ENCODE assay signal across 1 cellular context in the genomic region with DNA sequence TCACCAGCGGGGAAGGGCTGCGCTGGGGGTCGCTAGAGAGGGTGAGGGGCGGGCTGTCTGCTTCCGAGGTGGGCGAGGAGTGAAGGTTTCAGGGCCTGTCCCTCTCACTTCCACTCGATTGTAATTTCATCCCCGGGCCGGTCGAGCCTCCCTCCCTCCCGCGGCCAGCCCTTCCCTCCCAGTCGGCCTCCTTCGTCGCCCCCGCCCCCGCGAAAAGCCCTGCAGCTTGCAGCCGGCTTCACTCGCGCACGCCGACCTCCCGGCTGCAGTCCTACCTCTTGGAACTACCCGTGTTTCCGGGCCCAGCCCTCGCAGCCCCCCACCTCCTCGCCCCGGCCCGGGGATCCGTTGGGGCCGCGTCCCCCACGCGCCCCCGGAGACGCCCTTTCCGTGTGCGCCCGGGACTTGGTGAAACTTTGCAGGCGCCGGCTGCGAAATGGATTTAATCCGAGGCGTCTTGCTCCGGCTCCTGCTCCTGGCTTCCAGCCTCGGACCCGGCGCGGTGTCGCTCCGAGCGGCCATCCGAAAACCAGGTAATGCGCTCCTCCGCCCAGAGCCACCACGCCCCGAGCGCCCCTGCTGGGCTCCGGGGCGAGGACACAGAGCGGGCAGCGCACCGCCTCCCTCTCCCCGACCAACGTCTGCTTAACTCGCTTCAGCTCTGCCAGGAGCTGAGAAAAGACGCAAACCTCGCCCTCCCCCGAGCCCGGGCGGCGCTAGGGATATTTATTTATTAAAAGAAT.
TF ChIP-seq lines count a peak whose summit lies in the region.

A gene (plus strand): TSS at position 241 of the 743 bp plus-strand sequence. CDS start 196 bp downstream, at position 437.

TF ChIP-seq in HepG2, 621 proteins besides CTCF, POLR2A, EP300 and RAD21 (continued from another document):
- TF ChIP-seq, protein P1, sequence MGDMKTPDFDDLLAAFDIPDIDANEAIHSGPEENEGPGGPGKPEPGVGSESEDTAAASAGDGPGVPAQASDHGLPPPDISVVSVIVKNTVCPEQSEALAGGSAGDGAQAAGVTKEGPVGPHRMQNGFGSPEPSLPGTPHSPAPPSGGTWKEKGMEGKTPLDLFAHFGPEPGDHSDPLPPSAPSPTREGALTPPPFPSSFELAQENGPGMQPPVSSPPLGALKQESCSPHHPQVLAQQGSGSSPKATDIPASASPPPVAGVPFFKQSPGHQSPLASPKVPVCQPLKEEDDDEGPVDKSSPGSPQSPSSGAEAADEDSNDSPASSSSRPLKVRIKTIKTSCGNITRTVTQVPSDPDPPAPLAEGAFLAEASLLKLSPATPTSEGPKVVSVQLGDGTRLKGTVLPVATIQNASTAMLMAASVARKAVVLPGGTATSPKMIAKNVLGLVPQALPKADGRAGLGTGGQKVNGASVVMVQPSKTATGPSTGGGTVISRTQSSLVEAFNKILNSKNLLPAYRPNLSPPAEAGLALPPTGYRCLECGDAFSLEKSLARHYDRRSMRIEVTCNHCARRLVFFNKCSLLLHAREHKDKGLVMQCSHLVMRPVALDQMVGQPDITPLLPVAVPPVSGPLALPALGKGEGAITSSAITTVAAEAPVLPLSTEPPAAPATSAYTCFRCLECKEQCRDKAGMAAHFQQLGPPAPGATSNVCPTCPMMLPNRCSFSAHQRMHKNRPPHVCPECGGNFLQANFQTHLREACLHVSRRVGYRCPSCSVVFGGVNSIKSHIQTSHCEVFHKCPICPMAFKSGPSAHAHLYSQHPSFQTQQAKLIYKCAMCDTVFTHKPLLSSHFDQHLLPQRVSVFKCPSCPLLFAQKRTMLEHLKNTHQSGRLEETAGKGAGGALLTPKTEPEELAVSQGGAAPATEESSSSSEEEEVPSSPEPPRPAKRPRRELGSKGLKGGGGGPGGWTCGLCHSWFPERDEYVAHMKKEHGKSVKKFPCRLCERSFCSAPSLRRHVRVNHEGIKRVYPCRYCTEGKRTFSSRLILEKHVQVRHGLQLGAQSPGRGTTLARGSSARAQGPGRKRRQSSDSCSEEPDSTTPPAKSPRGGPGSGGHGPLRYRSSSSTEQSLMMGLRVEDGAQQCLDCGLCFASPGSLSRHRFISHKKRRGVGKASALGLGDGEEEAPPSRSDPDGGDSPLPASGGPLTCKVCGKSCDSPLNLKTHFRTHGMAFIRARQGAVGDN (CRISPR knock-in tag; IDR thresholded peaks at IDR 0.05), result peak; percentile 37; the same call in 1 of the 2 replicates
- TF ChIP-seq, protein P2, sequence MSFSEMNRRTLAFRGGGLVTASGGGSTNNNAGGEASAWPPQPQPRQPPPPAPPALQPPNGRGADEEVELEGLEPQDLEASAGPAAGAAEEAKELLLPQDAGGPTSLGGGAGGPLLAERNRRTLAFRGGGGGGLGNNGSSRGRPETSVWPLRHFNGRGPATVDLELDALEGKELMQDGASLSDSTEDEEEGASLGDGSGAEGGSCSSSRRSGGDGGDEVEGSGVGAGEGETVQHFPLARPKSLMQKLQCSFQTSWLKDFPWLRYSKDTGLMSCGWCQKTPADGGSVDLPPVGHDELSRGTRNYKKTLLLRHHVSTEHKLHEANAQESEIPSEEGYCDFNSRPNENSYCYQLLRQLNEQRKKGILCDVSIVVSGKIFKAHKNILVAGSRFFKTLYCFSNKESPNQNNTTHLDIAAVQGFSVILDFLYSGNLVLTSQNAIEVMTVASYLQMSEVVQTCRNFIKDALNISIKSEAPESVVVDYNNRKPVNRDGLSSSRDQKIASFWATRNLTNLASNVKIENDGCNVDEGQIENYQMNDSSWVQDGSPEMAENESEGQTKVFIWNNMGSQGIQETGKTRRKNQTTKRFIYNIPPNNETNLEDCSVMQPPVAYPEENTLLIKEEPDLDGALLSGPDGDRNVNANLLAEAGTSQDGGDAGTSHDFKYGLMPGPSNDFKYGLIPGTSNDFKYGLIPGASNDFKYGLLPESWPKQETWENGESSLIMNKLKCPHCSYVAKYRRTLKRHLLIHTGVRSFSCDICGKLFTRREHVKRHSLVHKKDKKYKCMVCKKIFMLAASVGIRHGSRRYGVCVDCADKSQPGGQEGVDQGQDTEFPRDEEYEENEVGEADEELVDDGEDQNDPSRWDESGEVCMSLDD (CRISPR knock-in tag; IDR thresholded peaks at IDR 0.05; ENCODE audit: borderline replicate concordance), result no peak
- TF ChIP-seq GABPB1 (CRISPR knock-in tag; IDR thresholded peaks at IDR 0.05) (peak; percentile 29; the same call in 1 of the 2 replicates), ZNF605 (CRISPR knock-in tag; IDR thresholded peaks at IDR 0.05) (0 out of 2 replicates have a peak, but pooled peaks have one; percentile 43), CBX2 (IDR thresholded peaks at IDR 0.05; ENCODE audit: low read depth, low read length) (no peak), CBX2 (CRISPR knock-in tag; IDR thresholded peaks at IDR 0.05; ENCODE audit: low read depth) (0 out of 2 replicates have a peak, but pooled peaks have one; percentile 51), SMYD3 (CRISPR knock-in tag; IDR thresholded peaks at IDR 0.05) (no peak), CCDC6 (CRISPR knock-in tag; IDR thresholded peaks at IDR 0.05) (no peak), NFYC (CRISPR knock-in tag; IDR thresholded peaks at IDR 0.05) (no peak), ZFX (CRISPR knock-in tag; IDR thresholded peaks at IDR 0.05; ENCODE audit: low read depth) (no peak), ZNF33A (CRISPR knock-in tag; IDR thresholded peaks at IDR 0.05; ENCODE audit: borderline replicate concordance) (no peak), GFI1 (CRISPR knock-in tag; IDR thresholded peaks at IDR 0.05; ENCODE audit: borderline replicate concordance) (no peak), JARID2 (CRISPR knock-in tag; IDR thresholded peaks at IDR 0.05; ENCODE audit: insufficient replicate concordance) (no peak), PITX1 (CRISPR knock-in tag; IDR thresholded peaks at IDR 0.05) (peak; percentile 19; the same call in 1 of the 2 replicates), HNRNPLL (IDR thresholded peaks at IDR 0.05; ENCODE audit: low read depth, low read length, poor library complexity, severe bottlenecking) (peak; percentile 38), SRSF4 (IDR thresholded peaks at IDR 0.05; ENCODE audit: low read depth, low read length, poor library complexity, severe bottlenecking) (no peak)
- TF ChIP-seq, protein P3, sequence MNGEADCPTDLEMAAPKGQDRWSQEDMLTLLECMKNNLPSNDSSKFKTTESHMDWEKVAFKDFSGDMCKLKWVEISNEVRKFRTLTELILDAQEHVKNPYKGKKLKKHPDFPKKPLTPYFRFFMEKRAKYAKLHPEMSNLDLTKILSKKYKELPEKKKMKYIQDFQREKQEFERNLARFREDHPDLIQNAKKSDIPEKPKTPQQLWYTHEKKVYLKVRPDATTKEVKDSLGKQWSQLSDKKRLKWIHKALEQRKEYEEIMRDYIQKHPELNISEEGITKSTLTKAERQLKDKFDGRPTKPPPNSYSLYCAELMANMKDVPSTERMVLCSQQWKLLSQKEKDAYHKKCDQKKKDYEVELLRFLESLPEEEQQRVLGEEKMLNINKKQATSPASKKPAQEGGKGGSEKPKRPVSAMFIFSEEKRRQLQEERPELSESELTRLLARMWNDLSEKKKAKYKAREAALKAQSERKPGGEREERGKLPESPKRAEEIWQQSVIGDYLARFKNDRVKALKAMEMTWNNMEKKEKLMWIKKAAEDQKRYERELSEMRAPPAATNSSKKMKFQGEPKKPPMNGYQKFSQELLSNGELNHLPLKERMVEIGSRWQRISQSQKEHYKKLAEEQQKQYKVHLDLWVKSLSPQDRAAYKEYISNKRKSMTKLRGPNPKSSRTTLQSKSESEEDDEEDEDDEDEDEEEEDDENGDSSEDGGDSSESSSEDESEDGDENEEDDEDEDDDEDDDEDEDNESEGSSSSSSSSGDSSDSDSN (CRISPR knock-in tag; IDR thresholded peaks at IDR 0.05), result peak; percentile 37; the same call in 1 of the 2 replicates
- TF ChIP-seq, protein P4, sequence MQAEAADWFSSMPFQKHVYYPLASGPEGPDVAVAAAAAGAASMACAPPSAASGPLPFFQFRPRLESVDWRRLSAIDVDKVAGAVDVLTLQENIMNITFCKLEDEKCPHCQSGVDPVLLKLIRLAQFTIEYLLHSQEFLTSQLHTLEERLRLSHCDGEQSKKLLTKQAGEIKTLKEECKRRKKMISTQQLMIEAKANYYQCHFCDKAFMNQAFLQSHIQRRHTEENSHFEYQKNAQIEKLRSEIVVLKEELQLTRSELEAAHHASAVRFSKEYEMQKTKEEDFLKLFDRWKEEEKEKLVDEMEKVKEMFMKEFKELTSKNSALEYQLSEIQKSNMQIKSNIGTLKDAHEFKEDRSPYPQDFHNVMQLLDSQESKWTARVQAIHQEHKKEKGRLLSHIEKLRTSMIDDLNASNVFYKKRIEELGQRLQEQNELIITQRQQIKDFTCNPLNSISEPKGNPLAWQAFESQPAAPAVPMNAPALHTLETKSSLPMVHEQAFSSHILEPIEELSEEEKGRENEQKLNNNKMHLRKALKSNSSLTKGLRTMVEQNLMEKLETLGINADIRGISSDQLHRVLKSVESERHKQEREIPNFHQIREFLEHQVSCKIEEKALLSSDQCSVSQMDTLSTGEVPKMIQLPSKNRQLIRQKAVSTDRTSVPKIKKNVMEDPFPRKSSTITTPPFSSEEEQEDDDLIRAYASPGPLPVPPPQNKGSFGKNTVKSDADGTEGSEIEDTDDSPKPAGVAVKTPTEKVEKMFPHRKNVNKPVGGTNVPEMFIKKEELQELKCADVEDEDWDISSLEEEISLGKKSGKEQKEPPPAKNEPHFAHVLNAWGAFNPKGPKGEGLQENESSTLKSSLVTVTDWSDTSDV (CRISPR knock-in tag; IDR thresholded peaks at IDR 0.05), result 0 out of 2 replicates have a peak, but pooled peaks have one; percentile 54
- TF ChIP-seq, protein P5, sequence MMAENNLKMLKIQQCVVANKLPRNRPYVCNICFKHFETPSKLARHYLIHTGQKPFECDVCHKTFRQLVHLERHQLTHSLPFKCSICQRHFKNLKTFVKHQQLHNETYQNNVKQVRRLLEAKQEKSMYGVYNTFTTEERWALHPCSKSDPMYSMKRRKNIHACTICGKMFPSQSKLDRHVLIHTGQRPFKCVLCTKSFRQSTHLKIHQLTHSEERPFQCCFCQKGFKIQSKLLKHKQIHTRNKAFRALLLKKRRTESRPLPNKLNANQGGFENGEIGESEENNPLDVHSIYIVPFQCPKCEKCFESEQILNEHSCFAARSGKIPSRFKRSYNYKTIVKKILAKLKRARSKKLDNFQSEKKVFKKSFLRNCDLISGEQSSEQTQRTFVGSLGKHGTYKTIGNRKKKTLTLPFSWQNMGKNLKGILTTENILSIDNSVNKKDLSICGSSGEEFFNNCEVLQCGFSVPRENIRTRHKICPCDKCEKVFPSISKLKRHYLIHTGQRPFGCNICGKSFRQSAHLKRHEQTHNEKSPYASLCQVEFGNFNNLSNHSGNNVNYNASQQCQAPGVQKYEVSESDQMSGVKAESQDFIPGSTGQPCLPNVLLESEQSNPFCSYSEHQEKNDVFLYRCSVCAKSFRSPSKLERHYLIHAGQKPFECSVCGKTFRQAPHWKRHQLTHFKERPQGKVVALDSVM (CRISPR knock-in tag; IDR thresholded peaks at IDR 0.05), result no peak
TF ChIP-seq in HepG2: peak in this region for 11.
